In the genomic region with DNA sequence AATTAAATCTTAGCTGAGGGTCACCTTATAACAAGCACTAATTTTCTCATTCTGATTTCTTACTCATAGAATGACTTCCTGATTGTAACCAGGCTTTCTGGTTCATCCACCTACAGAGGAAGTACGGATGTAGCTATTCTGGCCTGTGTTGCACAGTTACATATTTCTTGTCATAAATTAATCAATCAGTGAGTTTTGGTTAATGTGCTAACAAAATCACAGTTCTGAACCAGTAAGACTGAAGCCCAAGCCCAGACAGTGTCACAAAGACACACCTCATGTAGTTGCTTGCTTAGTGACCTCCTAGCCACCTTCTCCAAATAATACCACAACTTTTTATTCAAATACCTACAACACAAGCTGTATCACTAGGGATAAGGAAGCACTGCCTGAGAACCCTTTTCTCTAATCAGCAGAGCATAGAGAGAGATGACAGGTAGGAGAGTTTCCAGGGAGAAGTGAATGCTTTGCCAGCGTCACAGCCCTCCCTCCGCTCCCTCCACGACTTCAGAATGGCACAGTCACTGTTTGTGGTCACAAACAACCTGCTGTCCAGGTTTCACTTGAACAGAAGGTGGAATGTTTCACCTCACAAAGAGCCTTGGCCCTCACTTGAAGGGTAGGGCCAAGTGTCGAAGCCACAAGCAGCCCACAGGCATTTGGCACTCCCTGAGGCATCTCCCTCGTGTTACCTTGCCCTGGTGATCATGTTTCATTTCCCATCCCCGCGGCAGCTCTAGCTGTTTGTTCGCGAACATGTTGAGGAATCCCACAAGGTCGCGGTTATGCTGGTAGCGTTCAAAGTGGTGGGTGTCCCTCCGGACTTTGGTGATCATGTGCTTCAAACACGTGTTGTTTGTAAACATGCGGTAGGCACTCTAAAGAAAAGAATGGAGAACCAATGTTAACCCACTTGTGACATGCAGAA, we compare ENCODE assay signal across 9 cellular contexts.
DNase-seq lines count a peak whose midpoint lies in the region; ATAC-seq and TF ChIP-seq lines count a peak whose summit lies in the region.
"Had no signal": no experiment of that assay in that cellular context is flagged by ENCODE, and none has a peak within 500 bp of the region (broad histone marks: within the 10 kb centered on the region; RNA-seq: fewer than 3 reads in every experiment).

No MANE protein-coding gene starts in this region.

- peak overlapping the region; percentile 72 for H3K27ac Mint-ChIP-seq in central memory CD8-positive, alpha-beta T cell (ENCODE audit: low read depth)

- ATAC-seq in central memory CD8-positive, alpha-beta T cell (replicated peaks; ENCODE audit: extremely low read depth, poor library complexity, severe bottlenecking) = peak; percentile 49

- no peaks in the 10 kb centered on the region for H3K27me3 Mint-ChIP-seq in central memory CD8-positive, alpha-beta T cell

- no peaks in the 10 kb centered on the region for H3K9me3 ChIP-seq in smooth muscle cell (replicated peaks; ENCODE audit: low read depth)

- peak overlapping the region; percentile 59 for H3K9ac ChIP-seq in smooth muscle cell (ENCODE audit: low read depth)

- 87% methylated on average over 16 of the region's 16 CpGs for WGBS in smooth muscle cell (ENCODE audit: low lambda C conversion rate)

- H4K20me1 ChIP-seq in smooth muscle cell (ENCODE audit: low read depth) = no peaks in the 10 kb centered on the region

- CTCF ChIA-PET in GM10248 (lab: Yijun Ruan, JAX) = interaction anchor here (1.2 to 4.2 kb wide), 10 partner anchors 9 to 214 kb away, joined by 3 to 22 read pairs (median 4); no protein-coding TSS in a partner anchor

- POLR2A ChIA-PET in GM10248 (lab: Yijun Ruan, JAX) = no interaction called here

- H3K27me3 ChIP-seq in smooth muscle cell (ENCODE audit: low read depth) = no peaks in the 10 kb centered on the region

- no peak for TF ChIP-seq CTCF in smooth muscle cell (IDR thresholded peaks at IDR 0.05; ENCODE audit: borderline replicate concordance, insufficient read depth, poor library complexity, severe bottlenecking)
- no peak for TF ChIP-seq CTCF in GM10248 (IDR thresholded peaks at IDR 0.05; ENCODE audit: control extremely low read depth, extremely low read depth, low read depth, missing control alignments)

- peaks cover 16% of the 10 kb centered on the region for H3K4me1 ChIP-seq in smooth muscle cell (ENCODE audit: low read depth)

- H3K4me2 ChIP-seq in smooth muscle cell = no peak overlapping the region

- H3K4me3 Mint-ChIP-seq in central memory CD8-positive, alpha-beta T cell = peak overlapping the region; percentile 67

- no peaks in the 10 kb centered on the region for H3F3A ChIP-seq in smooth muscle cell (ENCODE audit: low read depth)

- peaks cover 25% of the 10 kb centered on the region for H3K4me1 Mint-ChIP-seq in central memory CD8-positive, alpha-beta T cell

- no peak overlapping the region for H3K4me3 ChIP-seq in smooth muscle cell

- H3K36me3 Mint-ChIP-seq in central memory CD8-positive, alpha-beta T cell (ENCODE audit: insufficient read depth) = peaks cover 2% of the 10 kb centered on the region

- H3K9me3 Mint-ChIP-seq in central memory CD8-positive, alpha-beta T cell = no peaks in the 10 kb centered on the region

- no peak overlapping the region for H2AFZ ChIP-seq in smooth muscle cell (ENCODE audit: low read depth)

- peak overlapping the region; percentile 73 for H3K27ac ChIP-seq in smooth muscle cell (ENCODE audit: low read depth)

- H3K36me3 ChIP-seq in smooth muscle cell (ENCODE audit: low read depth) = no peaks in the 10 kb centered on the region

- no peaks in the 10 kb centered on the region for H3K79me2 ChIP-seq in smooth muscle cell (ENCODE audit: low read depth)

- DNase-seq in SIG-M5 treated with dmso at 0.1 percent for 504 hours (lab: John Stamatoyannopoulos, UW; ENCODE audit: unreplicated experiment) = peak; percentile 41
- no peak for DNase-seq in SIG-M5 (lab: John Stamatoyannopoulos, UW)
- DNase-seq in HPDE6-E6E7 (ENCODE audit: extremely low spot score) = peak; percentile 80
- peak in 1 of 2 donors; percentile 14 for DNase-seq in central memory CD8-positive, alpha-beta T cell (ENCODE audit: low spot score in 2 of 2)
- no peak for DNase-seq in smooth muscle cell (lab: John Stamatoyannopoulos, UW; ENCODE audit: unreplicated experiment)
- DNase-seq in NCI-H345 (lab: John Stamatoyannopoulos, UW) = no peak
- DNase-seq in DMS153 (lab: John Stamatoyannopoulos, UW) = no peak
- DNase-seq in GM10248 (ENCODE audit: extremely low spot score) = no peak
- DNase-seq: activated CD4-positive, alpha-beta T cell treated with anti-CD3 and anti-CD28 coated beads for 48 hours had no signal

Comparison
In these comparisons a context has a peak if more than half of its experiments do, and no peak if none do; other contexts are left out.
1. DNase-seq: peak in SIG-M5 treated with dmso at 0.1 percent for 504 hours (single experiment) and HPDE6-E6E7 (single experiment); none in SIG-M5 (single experiment), smooth muscle cell (single experiment), NCI-H345 (single experiment), DMS153 (single experiment) and GM10248 (single experiment).